ENCODE assay signal across 1 cellular context in the genomic region with DNA sequence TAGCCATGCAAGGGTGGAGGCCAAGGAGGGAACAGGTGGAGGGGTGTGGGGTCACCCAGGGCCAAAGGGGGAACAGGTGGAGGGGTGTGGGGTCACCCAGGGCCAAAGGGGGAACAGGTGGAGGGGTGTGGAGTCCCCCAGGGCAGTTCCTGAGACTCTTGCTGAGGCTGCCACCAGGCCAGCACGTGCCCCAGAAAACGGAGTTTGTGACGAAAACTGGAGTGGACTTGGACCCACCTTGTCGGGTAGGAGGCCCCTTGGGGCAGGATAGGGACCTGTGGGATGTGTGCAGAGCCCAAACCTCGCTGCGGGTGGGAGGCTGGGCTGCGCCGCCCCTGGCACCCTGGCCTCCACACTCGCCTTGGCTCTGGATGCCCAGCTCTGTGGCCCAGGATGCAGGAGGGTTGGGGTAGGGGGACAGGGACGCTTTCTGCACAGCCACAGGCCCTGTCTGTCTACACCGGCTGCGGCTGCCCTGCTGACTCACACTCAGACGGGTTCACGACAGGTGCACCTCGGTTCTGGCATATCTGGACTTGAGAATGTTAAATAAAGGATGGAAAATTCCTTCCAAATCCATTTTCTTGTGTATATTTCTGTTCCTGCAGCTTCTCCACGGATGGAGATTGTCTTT.
TF ChIP-seq lines count a peak whose summit lies in the region.

No MANE protein-coding gene starts in this region.

TF ChIP-seq in GM23338, 12 proteins besides CTCF, POLR2A, EP300 and RAD21 (continued from another document):
- TF ChIP-seq, protein P1, sequence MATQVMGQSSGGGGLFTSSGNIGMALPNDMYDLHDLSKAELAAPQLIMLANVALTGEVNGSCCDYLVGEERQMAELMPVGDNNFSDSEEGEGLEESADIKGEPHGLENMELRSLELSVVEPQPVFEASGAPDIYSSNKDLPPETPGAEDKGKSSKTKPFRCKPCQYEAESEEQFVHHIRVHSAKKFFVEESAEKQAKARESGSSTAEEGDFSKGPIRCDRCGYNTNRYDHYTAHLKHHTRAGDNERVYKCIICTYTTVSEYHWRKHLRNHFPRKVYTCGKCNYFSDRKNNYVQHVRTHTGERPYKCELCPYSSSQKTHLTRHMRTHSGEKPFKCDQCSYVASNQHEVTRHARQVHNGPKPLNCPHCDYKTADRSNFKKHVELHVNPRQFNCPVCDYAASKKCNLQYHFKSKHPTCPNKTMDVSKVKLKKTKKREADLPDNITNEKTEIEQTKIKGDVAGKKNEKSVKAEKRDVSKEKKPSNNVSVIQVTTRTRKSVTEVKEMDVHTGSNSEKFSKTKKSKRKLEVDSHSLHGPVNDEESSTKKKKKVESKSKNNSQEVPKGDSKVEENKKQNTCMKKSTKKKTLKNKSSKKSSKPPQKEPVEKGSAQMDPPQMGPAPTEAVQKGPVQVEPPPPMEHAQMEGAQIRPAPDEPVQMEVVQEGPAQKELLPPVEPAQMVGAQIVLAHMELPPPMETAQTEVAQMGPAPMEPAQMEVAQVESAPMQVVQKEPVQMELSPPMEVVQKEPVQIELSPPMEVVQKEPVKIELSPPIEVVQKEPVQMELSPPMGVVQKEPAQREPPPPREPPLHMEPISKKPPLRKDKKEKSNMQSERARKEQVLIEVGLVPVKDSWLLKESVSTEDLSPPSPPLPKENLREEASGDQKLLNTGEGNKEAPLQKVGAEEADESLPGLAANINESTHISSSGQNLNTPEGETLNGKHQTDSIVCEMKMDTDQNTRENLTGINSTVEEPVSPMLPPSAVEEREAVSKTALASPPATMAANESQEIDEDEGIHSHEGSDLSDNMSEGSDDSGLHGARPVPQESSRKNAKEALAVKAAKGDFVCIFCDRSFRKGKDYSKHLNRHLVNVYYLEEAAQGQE (IDR thresholded peaks at IDR 0.05; ENCODE audit: unreplicated experiment): no peak
- TF ChIP-seq, protein P2, sequence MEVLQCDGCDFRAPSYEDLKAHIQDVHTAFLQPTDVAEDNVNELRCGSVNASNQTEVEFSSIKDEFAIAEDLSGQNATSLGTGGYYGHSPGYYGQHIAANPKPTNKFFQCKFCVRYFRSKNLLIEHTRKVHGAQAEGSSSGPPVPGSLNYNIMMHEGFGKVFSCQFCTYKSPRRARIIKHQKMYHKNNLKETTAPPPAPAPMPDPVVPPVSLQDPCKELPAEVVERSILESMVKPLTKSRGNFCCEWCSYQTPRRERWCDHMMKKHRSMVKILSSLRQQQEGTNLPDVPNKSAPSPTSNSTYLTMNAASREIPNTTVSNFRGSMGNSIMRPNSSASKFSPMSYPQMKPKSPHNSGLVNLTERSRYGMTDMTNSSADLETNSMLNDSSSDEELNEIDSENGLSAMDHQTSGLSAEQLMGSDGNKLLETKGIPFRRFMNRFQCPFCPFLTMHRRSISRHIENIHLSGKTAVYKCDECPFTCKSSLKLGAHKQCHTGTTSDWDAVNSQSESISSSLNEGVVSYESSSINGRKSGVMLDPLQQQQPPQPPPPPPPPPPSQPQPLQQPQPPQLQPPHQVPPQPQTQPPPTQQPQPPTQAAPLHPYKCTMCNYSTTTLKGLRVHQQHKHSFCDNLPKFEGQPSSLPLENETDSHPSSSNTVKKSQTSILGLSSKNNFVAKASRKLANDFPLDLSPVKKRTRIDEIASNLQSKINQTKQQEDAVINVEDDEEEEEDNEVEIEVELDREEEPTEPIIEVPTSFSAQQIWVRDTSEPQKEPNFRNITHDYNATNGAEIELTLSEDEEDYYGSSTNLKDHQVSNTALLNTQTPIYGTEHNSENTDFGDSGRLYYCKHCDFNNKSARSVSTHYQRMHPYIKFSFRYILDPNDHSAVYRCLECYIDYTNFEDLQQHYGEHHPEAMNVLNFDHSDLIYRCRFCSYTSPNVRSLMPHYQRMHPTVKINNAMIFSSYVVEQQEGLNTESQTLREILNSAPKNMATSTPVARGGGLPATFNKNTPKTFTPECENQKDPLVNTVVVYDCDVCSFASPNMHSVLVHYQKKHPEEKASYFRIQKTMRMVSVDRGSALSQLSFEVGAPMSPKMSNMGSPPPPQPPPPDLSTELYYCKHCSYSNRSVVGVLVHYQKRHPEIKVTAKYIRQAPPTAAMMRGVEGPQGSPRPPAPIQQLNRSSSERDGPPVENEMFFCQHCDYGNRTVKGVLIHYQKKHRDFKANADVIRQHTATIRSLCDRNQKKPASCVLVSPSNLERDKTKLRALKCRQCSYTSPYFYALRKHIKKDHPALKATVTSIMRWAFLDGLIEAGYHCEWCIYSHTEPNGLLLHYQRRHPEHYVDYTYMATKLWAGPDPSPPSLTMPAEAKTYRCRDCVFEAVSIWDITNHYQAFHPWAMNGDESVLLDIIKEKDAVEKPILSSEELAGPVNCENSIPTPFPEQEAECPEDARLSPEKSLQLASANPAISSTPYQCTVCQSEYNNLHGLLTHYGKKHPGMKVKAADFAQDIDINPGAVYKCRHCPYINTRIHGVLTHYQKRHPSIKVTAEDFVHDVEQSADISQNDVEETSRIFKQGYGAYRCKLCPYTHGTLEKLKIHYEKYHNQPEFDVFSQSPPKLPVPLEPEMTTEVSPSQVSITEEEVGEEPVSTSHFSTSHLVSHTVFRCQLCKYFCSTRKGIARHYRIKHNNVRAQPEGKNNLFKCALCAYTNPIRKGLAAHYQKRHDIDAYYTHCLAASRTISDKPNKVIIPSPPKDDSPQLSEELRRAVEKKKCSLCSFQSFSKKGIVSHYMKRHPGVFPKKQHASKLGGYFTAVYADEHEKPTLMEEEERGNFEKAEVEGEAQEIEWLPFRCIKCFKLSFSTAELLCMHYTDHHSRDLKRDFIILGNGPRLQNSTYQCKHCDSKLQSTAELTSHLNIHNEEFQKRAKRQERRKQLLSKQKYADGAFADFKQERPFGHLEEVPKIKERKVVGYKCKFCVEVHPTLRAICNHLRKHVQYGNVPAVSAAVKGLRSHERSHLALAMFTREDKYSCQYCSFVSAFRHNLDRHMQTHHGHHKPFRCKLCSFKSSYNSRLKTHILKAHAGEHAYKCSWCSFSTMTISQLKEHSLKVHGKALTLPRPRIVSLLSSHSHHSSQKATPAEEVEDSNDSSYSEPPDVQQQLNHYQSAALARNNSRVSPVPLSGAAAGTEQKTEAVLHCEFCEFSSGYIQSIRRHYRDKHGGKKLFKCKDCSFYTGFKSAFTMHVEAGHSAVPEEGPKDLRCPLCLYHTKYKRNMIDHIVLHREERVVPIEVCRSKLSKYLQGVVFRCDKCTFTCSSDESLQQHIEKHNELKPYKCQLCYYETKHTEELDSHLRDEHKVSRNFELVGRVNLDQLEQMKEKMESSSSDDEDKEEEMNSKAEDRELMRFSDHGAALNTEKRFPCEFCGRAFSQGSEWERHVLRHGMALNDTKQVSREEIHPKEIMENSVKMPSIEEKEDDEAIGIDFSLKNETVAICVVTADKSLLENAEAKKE (CRISPR knock-in tag; IDR thresholded peaks at IDR 0.05): no peak
- TF ChIP-seq EZH2phosphoT487 (IDR thresholded peaks at IDR 0.05; ENCODE audit: unreplicated experiment): no peak
- TF ChIP-seq NANOG (IDR thresholded peaks at IDR 0.05; ENCODE audit: borderline replicate concordance): no peak
- TF ChIP-seq ZNF114 (CRISPR knock-in tag; IDR thresholded peaks at IDR 0.05): no peak
- TF ChIP-seq STAT1 (IDR thresholded peaks at IDR 0.05; ENCODE audit: unreplicated experiment): no peak
